Comparison of ENCODE assay signal across 1 cellular context in the genomic region with DNA sequence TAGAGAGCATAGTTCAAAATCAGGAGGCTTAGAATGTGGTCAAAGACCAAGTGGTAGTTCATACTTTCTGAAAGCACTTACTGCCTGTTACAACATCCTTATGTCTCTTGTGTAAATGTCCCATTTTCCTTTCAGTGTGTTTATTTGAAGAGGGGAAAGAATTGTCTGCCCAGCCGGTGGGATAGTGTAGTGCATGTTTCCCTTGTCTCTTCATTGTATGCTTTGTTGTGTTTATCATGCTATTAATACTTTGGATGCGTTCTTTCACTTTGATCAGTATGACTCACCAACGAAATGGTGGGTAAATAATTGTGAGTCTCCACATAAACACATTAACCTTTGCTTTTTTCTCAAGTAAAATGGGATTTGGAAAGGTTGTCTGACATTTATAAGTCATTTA.
TF ChIP-seq lines count a peak whose summit lies in the region.
"Not testable (repeated sequence)": the region's sequence is repeated elsewhere in the genome, so short reads cannot be mapped to it uniquely, and the experiment has no call there.

No MANE protein-coding gene starts in this region.

TF ChIP-seq in HepG2, 621 proteins besides CTCF, POLR2A, EP300 and RAD21 (continued from another document and continues in another):
- TF ChIP-seq, protein P1, sequence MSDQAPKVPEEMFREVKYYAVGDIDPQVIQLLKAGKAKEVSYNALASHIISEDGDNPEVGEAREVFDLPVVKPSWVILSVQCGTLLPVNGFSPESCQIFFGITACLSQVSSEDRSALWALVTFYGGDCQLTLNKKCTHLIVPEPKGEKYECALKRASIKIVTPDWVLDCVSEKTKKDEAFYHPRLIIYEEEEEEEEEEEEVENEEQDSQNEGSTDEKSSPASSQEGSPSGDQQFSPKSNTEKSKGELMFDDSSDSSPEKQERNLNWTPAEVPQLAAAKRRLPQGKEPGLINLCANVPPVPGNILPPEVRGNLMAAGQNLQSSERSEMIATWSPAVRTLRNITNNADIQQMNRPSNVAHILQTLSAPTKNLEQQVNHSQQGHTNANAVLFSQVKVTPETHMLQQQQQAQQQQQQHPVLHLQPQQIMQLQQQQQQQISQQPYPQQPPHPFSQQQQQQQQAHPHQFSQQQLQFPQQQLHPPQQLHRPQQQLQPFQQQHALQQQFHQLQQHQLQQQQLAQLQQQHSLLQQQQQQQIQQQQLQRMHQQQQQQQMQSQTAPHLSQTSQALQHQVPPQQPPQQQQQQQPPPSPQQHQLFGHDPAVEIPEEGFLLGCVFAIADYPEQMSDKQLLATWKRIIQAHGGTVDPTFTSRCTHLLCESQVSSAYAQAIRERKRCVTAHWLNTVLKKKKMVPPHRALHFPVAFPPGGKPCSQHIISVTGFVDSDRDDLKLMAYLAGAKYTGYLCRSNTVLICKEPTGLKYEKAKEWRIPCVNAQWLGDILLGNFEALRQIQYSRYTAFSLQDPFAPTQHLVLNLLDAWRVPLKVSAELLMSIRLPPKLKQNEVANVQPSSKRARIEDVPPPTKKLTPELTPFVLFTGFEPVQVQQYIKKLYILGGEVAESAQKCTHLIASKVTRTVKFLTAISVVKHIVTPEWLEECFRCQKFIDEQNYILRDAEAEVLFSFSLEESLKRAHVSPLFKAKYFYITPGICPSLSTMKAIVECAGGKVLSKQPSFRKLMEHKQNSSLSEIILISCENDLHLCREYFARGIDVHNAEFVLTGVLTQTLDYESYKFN (CRISPR knock-in tag; conservative IDR thresholded peaks at IDR 0.05): peak; percentile 93
- TF ChIP-seq HNF4A (CRISPR knock-in tag; IDR thresholded peaks at IDR 0.05): peak; percentile 82
- TF ChIP-seq HDAC1 (CRISPR knock-in tag; IDR thresholded peaks at IDR 0.05): 0 out of 2 replicates have a peak, but pooled peaks have one; percentile 31
- TF ChIP-seq TBX2 (CRISPR knock-in tag; IDR thresholded peaks at IDR 0.05; ENCODE audit: borderline replicate concordance): peak; percentile 24; the same call in 1 of the 2 replicates
- TF ChIP-seq SOX13 (IDR thresholded peaks at IDR 0.05): peak; percentile 91
- peak in 1 of 2 experiments; percentile 98; a peak in 2 of 4 replicates for TF ChIP-seq SOX13 (CRISPR knock-in tag; conservative IDR thresholded peaks at IDR 0.05 in 1 of 2, IDR thresholded peaks at IDR 0.05 in 1 of 2)
- peak; percentile 93 for TF ChIP-seq FOXK1 (CRISPR knock-in tag; IDR thresholded peaks at IDR 0.05; ENCODE audit: borderline replicate concordance, low read depth)
- TF ChIP-seq ZNF878 (CRISPR knock-in tag; IDR thresholded peaks at IDR 0.05): peak; percentile 70; the same call in 1 of the 2 replicates
- TF ChIP-seq ATM (IDR thresholded peaks at IDR 0.05; ENCODE audit: borderline replicate concordance): peak; percentile 81
- TF ChIP-seq SIX4 (CRISPR knock-in tag; IDR thresholded peaks at IDR 0.05): 0 out of 2 replicates have a peak, but pooled peaks have one; percentile 31
- TF ChIP-seq ASH2L (IDR thresholded peaks at IDR 0.05; ENCODE audit: insufficient read length, low read depth, low read length): peak; percentile 19
- TF ChIP-seq MBD4 (IDR thresholded peaks at IDR 0.05; ENCODE audit: borderline replicate concordance, low read length): 0 out of 2 replicates have a peak, but pooled peaks have one; percentile 35
- peak; percentile 61 for TF ChIP-seq CEBPB (IDR thresholded peaks at IDR 0.05; ENCODE audit: borderline replicate concordance, low read depth, low read length)
- TF ChIP-seq RXRB (CRISPR knock-in tag; IDR thresholded peaks at IDR 0.05; ENCODE audit: borderline replicate concordance): peak; percentile 81
- peak; percentile 15; the same call in 1 of the 2 replicates for TF ChIP-seq ETV5 (CRISPR knock-in tag; IDR thresholded peaks at IDR 0.05; ENCODE audit: borderline replicate concordance)
- TF ChIP-seq, protein P2, sequence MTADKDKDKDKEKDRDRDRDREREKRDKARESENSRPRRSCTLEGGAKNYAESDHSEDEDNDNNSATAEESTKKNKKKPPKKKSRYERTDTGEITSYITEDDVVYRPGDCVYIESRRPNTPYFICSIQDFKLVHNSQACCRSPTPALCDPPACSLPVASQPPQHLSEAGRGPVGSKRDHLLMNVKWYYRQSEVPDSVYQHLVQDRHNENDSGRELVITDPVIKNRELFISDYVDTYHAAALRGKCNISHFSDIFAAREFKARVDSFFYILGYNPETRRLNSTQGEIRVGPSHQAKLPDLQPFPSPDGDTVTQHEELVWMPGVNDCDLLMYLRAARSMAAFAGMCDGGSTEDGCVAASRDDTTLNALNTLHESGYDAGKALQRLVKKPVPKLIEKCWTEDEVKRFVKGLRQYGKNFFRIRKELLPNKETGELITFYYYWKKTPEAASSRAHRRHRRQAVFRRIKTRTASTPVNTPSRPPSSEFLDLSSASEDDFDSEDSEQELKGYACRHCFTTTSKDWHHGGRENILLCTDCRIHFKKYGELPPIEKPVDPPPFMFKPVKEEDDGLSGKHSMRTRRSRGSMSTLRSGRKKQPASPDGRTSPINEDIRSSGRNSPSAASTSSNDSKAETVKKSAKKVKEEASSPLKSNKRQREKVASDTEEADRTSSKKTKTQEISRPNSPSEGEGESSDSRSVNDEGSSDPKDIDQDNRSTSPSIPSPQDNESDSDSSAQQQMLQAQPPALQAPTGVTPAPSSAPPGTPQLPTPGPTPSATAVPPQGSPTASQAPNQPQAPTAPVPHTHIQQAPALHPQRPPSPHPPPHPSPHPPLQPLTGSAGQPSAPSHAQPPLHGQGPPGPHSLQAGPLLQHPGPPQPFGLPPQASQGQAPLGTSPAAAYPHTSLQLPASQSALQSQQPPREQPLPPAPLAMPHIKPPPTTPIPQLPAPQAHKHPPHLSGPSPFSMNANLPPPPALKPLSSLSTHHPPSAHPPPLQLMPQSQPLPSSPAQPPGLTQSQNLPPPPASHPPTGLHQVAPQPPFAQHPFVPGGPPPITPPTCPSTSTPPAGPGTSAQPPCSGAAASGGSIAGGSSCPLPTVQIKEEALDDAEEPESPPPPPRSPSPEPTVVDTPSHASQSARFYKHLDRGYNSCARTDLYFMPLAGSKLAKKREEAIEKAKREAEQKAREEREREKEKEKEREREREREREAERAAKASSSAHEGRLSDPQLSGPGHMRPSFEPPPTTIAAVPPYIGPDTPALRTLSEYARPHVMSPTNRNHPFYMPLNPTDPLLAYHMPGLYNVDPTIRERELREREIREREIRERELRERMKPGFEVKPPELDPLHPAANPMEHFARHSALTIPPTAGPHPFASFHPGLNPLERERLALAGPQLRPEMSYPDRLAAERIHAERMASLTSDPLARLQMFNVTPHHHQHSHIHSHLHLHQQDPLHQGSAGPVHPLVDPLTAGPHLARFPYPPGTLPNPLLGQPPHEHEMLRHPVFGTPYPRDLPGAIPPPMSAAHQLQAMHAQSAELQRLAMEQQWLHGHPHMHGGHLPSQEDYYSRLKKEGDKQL (CRISPR knock-in tag; IDR thresholded peaks at IDR 0.05; ENCODE audit: low read depth): peak; percentile 66
- peak; percentile 88 for TF ChIP-seq TCF7 (IDR thresholded peaks at IDR 0.05; ENCODE audit: low read depth)
- TF ChIP-seq JUNB (CRISPR knock-in tag; IDR thresholded peaks at IDR 0.05; ENCODE audit: borderline replicate concordance): peak; percentile 95
- TF ChIP-seq NONO (IDR thresholded peaks at IDR 0.05); HNF4G (CRISPR knock-in tag; IDR thresholded peaks at IDR 0.05; ENCODE audit: borderline replicate concordance, low read depth): not testable (repeated sequence)
- 0 out of 2 replicates have a peak, but pooled peaks have one; percentile 40 for TF ChIP-seq NONO (CRISPR knock-in tag; conservative IDR thresholded peaks at IDR 0.05)
- TF ChIP-seq CEBPG (CRISPR knock-in tag; IDR thresholded peaks at IDR 0.05): peak; percentile 87
- 0 out of 2 replicates have a peak, but pooled peaks have one; percentile 21 for TF ChIP-seq TCF7L2 (IDR thresholded peaks at IDR 0.05; ENCODE audit: low read depth, low read length)
- peak; percentile 97 for TF ChIP-seq FOXP1 (IDR thresholded peaks at IDR 0.05)
- TF ChIP-seq FOXP1 (CRISPR knock-in tag; IDR thresholded peaks at IDR 0.05): peak; percentile 99
- TF ChIP-seq ZSCAN29 (CRISPR knock-in tag; conservative IDR thresholded peaks at IDR 0.05): 0 out of 2 replicates have a peak, but pooled peaks have one; percentile 41
- peak; percentile 35; the same call in 1 of the 2 replicates for TF ChIP-seq PHF21A (CRISPR knock-in tag; IDR thresholded peaks at IDR 0.05)
- TF ChIP-seq CREB1 (IDR thresholded peaks at IDR 0.05): peak; percentile 44; the same call in 1 of the 2 replicates
- peak; percentile 58 for TF ChIP-seq CREB1 (CRISPR knock-in tag; IDR thresholded peaks at IDR 0.05)
- TF ChIP-seq HNF4G (IDR thresholded peaks at IDR 0.05; ENCODE audit: borderline replicate concordance, low read depth, low read length): 0 out of 2 replicates have a peak, but pooled peaks have one; percentile 16
- TF ChIP-seq YEATS2 (CRISPR knock-in tag; IDR thresholded peaks at IDR 0.05; ENCODE audit: borderline replicate concordance): peak; percentile 19; the same call in 1 of the 2 replicates
- TF ChIP-seq FOXP4 (CRISPR knock-in tag; IDR thresholded peaks at IDR 0.05): peak; percentile 99
- TF ChIP-seq HMG20A (CRISPR knock-in tag; IDR thresholded peaks at IDR 0.05; ENCODE audit: borderline replicate concordance): peak; percentile 82; the same call in 1 of the 2 replicates
- TF ChIP-seq FOXO1 (CRISPR knock-in tag; IDR thresholded peaks at IDR 0.05): peak; percentile 87
- TF ChIP-seq HHEX (CRISPR knock-in tag; IDR thresholded peaks at IDR 0.05): peak; percentile 62
- TF ChIP-seq ZBTB43 (CRISPR knock-in tag; conservative IDR thresholded peaks at IDR 0.05): 0 out of 2 replicates have a peak, but pooled peaks have one; percentile 48
- peak; percentile 52; the same call in 1 of the 2 replicates for TF ChIP-seq NR2C2 (CRISPR knock-in tag; IDR thresholded peaks at IDR 0.05; ENCODE audit: borderline replicate concordance)
- peak; percentile 90 for TF ChIP-seq BCL6 (CRISPR knock-in tag; IDR thresholded peaks at IDR 0.05)
- peak; percentile 60; the same call in 1 of the 2 replicates for TF ChIP-seq GFI1 (CRISPR knock-in tag; IDR thresholded peaks at IDR 0.05; ENCODE audit: borderline replicate concordance)
- TF ChIP-seq FOXA1 (IDR thresholded peaks at IDR 0.05): peak; percentile 73
- peak; percentile 78 for TF ChIP-seq FOXA1 (CRISPR knock-in tag; IDR thresholded peaks at IDR 0.05)
- peak in 1 of 2 experiments; percentile 42; a peak in 1 of 4 replicates for TF ChIP-seq KLF16 (CRISPR knock-in tag; IDR thresholded peaks at IDR 0.05)
- TF ChIP-seq MEF2D (CRISPR knock-in tag; IDR thresholded peaks at IDR 0.05): peak; percentile 99
- TF ChIP-seq MIER2 (CRISPR knock-in tag; IDR thresholded peaks at IDR 0.05): 0 out of 2 replicates have a peak, but pooled peaks have one; percentile 18
- TF ChIP-seq, protein P3, sequence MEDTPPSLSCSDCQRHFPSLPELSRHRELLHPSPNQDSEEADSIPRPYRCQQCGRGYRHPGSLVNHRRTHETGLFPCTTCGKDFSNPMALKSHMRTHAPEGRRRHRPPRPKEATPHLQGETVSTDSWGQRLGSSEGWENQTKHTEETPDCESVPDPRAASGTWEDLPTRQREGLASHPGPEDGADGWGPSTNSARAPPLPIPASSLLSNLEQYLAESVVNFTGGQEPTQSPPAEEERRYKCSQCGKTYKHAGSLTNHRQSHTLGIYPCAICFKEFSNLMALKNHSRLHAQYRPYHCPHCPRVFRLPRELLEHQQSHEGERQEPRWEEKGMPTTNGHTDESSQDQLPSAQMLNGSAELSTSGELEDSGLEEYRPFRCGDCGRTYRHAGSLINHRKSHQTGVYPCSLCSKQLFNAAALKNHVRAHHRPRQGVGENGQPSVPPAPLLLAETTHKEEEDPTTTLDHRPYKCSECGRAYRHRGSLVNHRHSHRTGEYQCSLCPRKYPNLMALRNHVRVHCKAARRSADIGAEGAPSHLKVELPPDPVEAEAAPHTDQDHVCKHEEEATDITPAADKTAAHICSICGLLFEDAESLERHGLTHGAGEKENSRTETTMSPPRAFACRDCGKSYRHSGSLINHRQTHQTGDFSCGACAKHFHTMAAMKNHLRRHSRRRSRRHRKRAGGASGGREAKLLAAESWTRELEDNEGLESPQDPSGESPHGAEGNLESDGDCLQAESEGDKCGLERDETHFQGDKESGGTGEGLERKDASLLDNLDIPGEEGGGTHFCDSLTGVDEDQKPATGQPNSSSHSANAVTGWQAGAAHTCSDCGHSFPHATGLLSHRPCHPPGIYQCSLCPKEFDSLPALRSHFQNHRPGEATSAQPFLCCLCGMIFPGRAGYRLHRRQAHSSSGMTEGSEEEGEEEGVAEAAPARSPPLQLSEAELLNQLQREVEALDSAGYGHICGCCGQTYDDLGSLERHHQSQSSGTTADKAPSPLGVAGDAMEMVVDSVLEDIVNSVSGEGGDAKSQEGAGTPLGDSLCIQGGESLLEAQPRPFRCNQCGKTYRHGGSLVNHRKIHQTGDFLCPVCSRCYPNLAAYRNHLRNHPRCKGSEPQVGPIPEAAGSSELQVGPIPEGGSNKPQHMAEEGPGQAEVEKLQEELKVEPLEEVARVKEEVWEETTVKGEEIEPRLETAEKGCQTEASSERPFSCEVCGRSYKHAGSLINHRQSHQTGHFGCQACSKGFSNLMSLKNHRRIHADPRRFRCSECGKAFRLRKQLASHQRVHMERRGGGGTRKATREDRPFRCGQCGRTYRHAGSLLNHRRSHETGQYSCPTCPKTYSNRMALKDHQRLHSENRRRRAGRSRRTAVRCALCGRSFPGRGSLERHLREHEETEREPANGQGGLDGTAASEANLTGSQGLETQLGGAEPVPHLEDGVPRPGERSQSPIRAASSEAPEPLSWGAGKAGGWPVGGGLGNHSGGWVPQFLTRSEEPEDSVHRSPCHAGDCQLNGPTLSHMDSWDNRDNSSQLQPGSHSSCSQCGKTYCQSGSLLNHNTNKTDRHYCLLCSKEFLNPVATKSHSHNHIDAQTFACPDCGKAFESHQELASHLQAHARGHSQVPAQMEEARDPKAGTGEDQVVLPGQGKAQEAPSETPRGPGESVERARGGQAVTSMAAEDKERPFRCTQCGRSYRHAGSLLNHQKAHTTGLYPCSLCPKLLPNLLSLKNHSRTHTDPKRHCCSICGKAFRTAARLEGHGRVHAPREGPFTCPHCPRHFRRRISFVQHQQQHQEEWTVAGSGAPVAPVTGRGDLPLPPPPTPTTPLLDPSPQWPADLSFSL (CRISPR knock-in tag; IDR thresholded peaks at IDR 0.05): peak; percentile 62; the same call in 1 of the 2 replicates
